16 cellular contexts compared by ENCODE assay signal in genomic region chr4:127134490-127134889, GRCh38.
DNase-seq lines count a peak whose midpoint lies in the region; ATAC-seq and TF ChIP-seq lines count a peak whose summit lies in the region.
"Had no signal": no experiment of that assay in that cellular context is flagged by ENCODE, and none has a peak within 500 bp of the region (broad histone marks: within the 10 kb centered on the region; RNA-seq: fewer than 3 reads in every experiment).

No MANE protein-coding gene starts in this region.

- H3K9ac ChIP-seq in KMS-11 (no peak overlapping the region), SU-DHL-6 (ENCODE audit: low read length) (no peak overlapping the region)

- no peaks in the 10 kb centered on the region for H3K36me3 ChIP-seq in KMS-11 (ENCODE audit: insufficient read depth)
- no peaks in the 10 kb centered on the region for H3K36me3 ChIP-seq in SU-DHL-6 (ENCODE audit: low read length)
- H3K36me3 ChIP-seq: SJSA1 had no signal

- peak overlapping the region; percentile 48; the same call in 1 of the 2 replicates for H2AFZ ChIP-seq in KMS-11 (ENCODE audit: low read depth)
- peak overlapping the region; percentile 68 for H2AFZ ChIP-seq in SU-DHL-6 (ENCODE audit: low read depth, low read length, severe bottlenecking)

- ATAC-seq in HG02571 (IDR thresholded peaks at IDR 0.05; ENCODE audit: unreplicated experiment) (no peak), Right ventricle myocardium inferior (no peak)

- H3K9me2 ChIP-seq in SU-DHL-6 (replicated peaks; ENCODE audit: insufficient read depth, low read length): no peaks in the 10 kb centered on the region

- H3K4me2 ChIP-seq in KMS-11 (peak overlapping the region; percentile 15), SU-DHL-6 (ENCODE audit: low read depth, low read length, poor library complexity, severe bottlenecking) (no peak overlapping the region)

- H3K27ac ChIP-seq in KMS-11: peak overlapping the region; percentile 51; the same call in 1 of the 2 replicates
- H3K27ac ChIP-seq in SU-DHL-6 (ENCODE audit: low read depth, low read length): no peak overlapping the region
- H3K27ac ChIP-seq: 22Rv1, SJSA1 had no signal

- H3K4me3 ChIP-seq in KMS-11 (IDR thresholded peaks at IDR 0.05; ENCODE audit: insufficient read depth, low read depth, low read length): no peak overlapping the region
- H3K4me3 ChIP-seq in SU-DHL-6 (ENCODE audit: insufficient read depth, low read length, poor library complexity, severe bottlenecking): no peak overlapping the region
- H3K4me3 ChIP-seq: SJSA1 had no signal

- no peaks in the 10 kb centered on the region for H4K20me1 ChIP-seq in KMS-11 (ENCODE audit: insufficient read depth)
- H4K20me1 ChIP-seq in SU-DHL-6 (ENCODE audit: low read depth, low read length): no peaks in the 10 kb centered on the region

- no peaks in the 10 kb centered on the region for H3K9me3 ChIP-seq in SU-DHL-6 (ENCODE audit: insufficient read depth, low read length)
- H3K9me3 ChIP-seq: SJSA1 had no signal

- H3F3A ChIP-seq in SU-DHL-6 (ENCODE audit: insufficient read depth): no peaks in the 10 kb centered on the region

- no peaks in the 10 kb centered on the region for H3K79me2 ChIP-seq in KMS-11 (ENCODE audit: insufficient read depth, low read depth)
- no peaks in the 10 kb centered on the region for H3K79me2 ChIP-seq in SU-DHL-6 (ENCODE audit: insufficient read depth, low read length)

- intact Hi-C loops in Right ventricle myocardium inferior (cut with DNase I): no loop called here

- H3K4me1 ChIP-seq in KMS-11 (ENCODE audit: low read depth, poor library complexity, severe bottlenecking): peaks cover 41% of the 10 kb centered on the region
- H3K4me1 ChIP-seq: SJSA1 had no signal

- TF ChIP-seq CTCF in KMS-11 (conservative IDR thresholded peaks at IDR 0.05; ENCODE audit: low read depth, low read length) (no peak), SU-DHL-6 (IDR thresholded peaks at IDR 0.05; ENCODE audit: insufficient read depth, low read length, poor library complexity, severe bottlenecking) (no peak)

- peak; percentile 66 for DNase-seq in DMS153 (lab: John Stamatoyannopoulos, UW)
- DNase-seq in DMS153 treated with DMSO at 0.1 percent for 48 hours (lab: John Stamatoyannopoulos, UW; ENCODE audit: unreplicated experiment): no peak
- DNase-seq in NCI-H748 treated with DMSO at 0.1 percent for 48 hours (lab: John Stamatoyannopoulos, UW): peak; percentile 15
- DNase-seq in OCI-M2 (lab: John Stamatoyannopoulos, UW; ENCODE audit: unreplicated experiment): no peak
- no peak for DNase-seq in Right ventricle myocardium inferior (ENCODE audit: missing footprints)
- DNase-seq: C1 segment of cervical spinal cord, COR-L47, DMS53, NCI-H1436, NCI-H2107, T-helper 1 cell had no signal

- H3K27me3 ChIP-seq in KMS-11 (ENCODE audit: insufficient read depth, low read depth): no peaks in the 10 kb centered on the region
- H3K27me3 ChIP-seq in SU-DHL-6 (ENCODE audit: low read length): no peaks in the 10 kb centered on the region
- H3K27me3 ChIP-seq: SJSA1 had no signal

Comparison
In these comparisons a context has a peak if more than half of its experiments do, and no peak if none do; other contexts are left out.
1. DNase-seq: peak in DMS153 (single experiment) and NCI-H748 treated with DMSO at 0.1 percent for 48 hours (single experiment); none in DMS153 treated with DMSO at 0.1 percent for 48 hours (single experiment), OCI-M2 (single experiment) and Right ventricle myocardium inferior (single experiment).